10 cellular contexts compared by ENCODE assay signal in genomic region chr14:96796851-96797187, GRCh38. TPM values are rescaled to one million over a fixed set of nuclear protein-coding genes. Genes with fewer than 3 reads are reported as not detected.
DNase-seq lines count a peak whose midpoint lies in the region; ATAC-seq and TF ChIP-seq lines count a peak whose summit lies in the region.
"Had no signal": no experiment of that assay in that cellular context is flagged by ENCODE, and none has a peak within 500 bp of the region (broad histone marks: within the 10 kb centered on the region; RNA-seq: fewer than 3 reads in every experiment).

No MANE protein-coding gene starts in this region.

- peaks cover 18% of the 10 kb centered on the region for H3K4me1 Mint-ChIP-seq in activated naive CD8-positive, alpha-beta T cell treated with anti-CD3 and anti-CD28 coated beads, Interleukin-2, amount 50 U/mL, for 24 hours
- H3K4me1 Mint-ChIP-seq in neural crest cell: peaks cover 29% of the 10 kb centered on the region

- H3K4me3 ChIP-seq in tibial artery: peak overlapping the region in 1 of 2 donors; percentile 76

- no peak for DNase-seq in activated naive CD8-positive, alpha-beta T cell treated with anti-CD3 and anti-CD28 coated beads, Interleukin-2, amount 50 U/mL, for 24 hours
- DNase-seq in neural crest cell (ENCODE audit: low read depth, low spot score) (no peak), H4 (ENCODE audit: low spot score) (no peak), tibial artery (no peak), activated gamma-delta T cell treated with Interleukin-2 at 50 U/mL for 16 hours (no peak)

- peaks cover 9% of the 10 kb centered on the region for H3K36me3 Mint-ChIP-seq in activated naive CD8-positive, alpha-beta T cell treated with anti-CD3 and anti-CD28 coated beads, Interleukin-2, amount 50 U/mL, for 24 hours (ENCODE audit: low read depth)
- no peaks in the 10 kb centered on the region for H3K36me3 Mint-ChIP-seq in neural crest cell (ENCODE audit: low read depth)

- no peaks in the 10 kb centered on the region for H3K9me3 Mint-ChIP-seq in activated naive CD8-positive, alpha-beta T cell treated with anti-CD3 and anti-CD28 coated beads, Interleukin-2, amount 50 U/mL, for 24 hours
- H3K9me3 Mint-ChIP-seq in neural crest cell: no peaks in the 10 kb centered on the region

- no peaks in the 10 kb centered on the region for H3K36me3 ChIP-seq in tibial artery
- H3K36me3 ChIP-seq: prostate gland had no signal

- no peaks in the 10 kb centered on the region for H3K27me3 ChIP-seq in tibial artery
- H3K27me3 ChIP-seq: SJSA1 had no signal

- no peak overlapping the region for H3K27ac ChIP-seq in tibial artery

- H3K4me1 ChIP-seq in tibial artery: peaks cover 0 to 10% (median 9%) of the 10 kb centered on the region in 4 donors
- H3K4me1 ChIP-seq: prostate gland had no signal

- intact Hi-C loops in tibial artery (cut with DNase I; ENCODE audit: low total_unique reads): no loop called here

- no peak overlapping the region for H3K27ac Mint-ChIP-seq in activated naive CD8-positive, alpha-beta T cell treated with anti-CD3 and anti-CD28 coated beads, Interleukin-2, amount 50 U/mL, for 24 hours
- no peak overlapping the region for H3K27ac Mint-ChIP-seq in neural crest cell (ENCODE audit: unreplicated experiment)

- ATAC-seq in GM18502 (IDR thresholded peaks at IDR 0.05; ENCODE audit: poor library complexity, unreplicated experiment): peak; percentile 41
- ATAC-seq in HG02943 (IDR thresholded peaks at IDR 0.05; ENCODE audit: low read depth, unreplicated experiment): peak; percentile 32
- ATAC-seq in activated naive CD8-positive, alpha-beta T cell treated with anti-CD3 and anti-CD28 coated beads, Interleukin-2, amount 50 U/mL, for 24 hours: no peak
- no peak for ATAC-seq in HG03280 (IDR thresholded peaks at IDR 0.05; ENCODE audit: unreplicated experiment)

- H3K27me3 Mint-ChIP-seq in activated naive CD8-positive, alpha-beta T cell treated with anti-CD3 and anti-CD28 coated beads, Interleukin-2, amount 50 U/mL, for 24 hours: peaks cover 11% of the 10 kb centered on the region
- no peaks in the 10 kb centered on the region for H3K27me3 Mint-ChIP-seq in neural crest cell (ENCODE audit: low read depth)

- H3K9me3 ChIP-seq in tibial artery: no peaks in the 10 kb centered on the region
- H3K9me3 ChIP-seq: prostate gland, SJSA1 had no signal

- TF ChIP-seq CTCF in neural crest cell (conservative IDR thresholded peaks at IDR 0.05) (no peak), tibial artery (IDR thresholded peaks at IDR 0.05) (no peak)

- H3K4me3 Mint-ChIP-seq in activated naive CD8-positive, alpha-beta T cell treated with anti-CD3 and anti-CD28 coated beads, Interleukin-2, amount 50 U/mL, for 24 hours: peak overlapping the region; percentile 64
- peak overlapping the region; percentile 87 for H3K4me3 Mint-ChIP-seq in neural crest cell

RNA-seq across cellular contexts. Expression of gene VRK1, which starts 0.4 kb away (rescaled TPM):
- 59.8 and 62.1 TPM in 2 replicates for total RNA-seq in neural crest cell
- 49.9 and 83.5 TPM in 2 replicates for total RNA-seq in H4 (2014; rRNA removed; shearing (Covaris generic))

Comparison
In these comparisons a context has a peak if more than half of its experiments do, and no peak if none do; other contexts are left out.
1. ATAC-seq: peak in GM18502 (single experiment) and HG02943 (single experiment); none in activated naive CD8-positive, alpha-beta T cell treated with anti-CD3 and anti-CD28 coated beads, Interleukin-2, amount 50 U/mL, for 24 hours (single experiment) and HG03280 (single experiment).